19 cellular contexts compared by ENCODE assay signal in genomic region chr11:89863906-89864704, GRCh38. TPM values are rescaled to one million over a fixed set of nuclear protein-coding genes. Genes with fewer than 3 reads are reported as not detected.
DNase-seq lines count a peak whose midpoint lies in the region; ATAC-seq, FAIRE-seq and TF ChIP-seq lines count a peak whose summit lies in the region.
"Not testable (repeated sequence)": the region's sequence is repeated elsewhere in the genome, so short reads cannot be mapped to it uniquely, and the experiment has no call there.
"Had no signal": no experiment of that assay in that cellular context is flagged by ENCODE, and none has a peak within 500 bp of the region (broad histone marks: within the 10 kb centered on the region; RNA-seq: fewer than 3 reads in every experiment).

No MANE protein-coding gene starts in this region.

- not testable (repeated sequence) for H3K27me3 Mint-ChIP-seq in activated naive CD8-positive, alpha-beta T cell

- DNase-seq in choroid plexus epithelial cell (ENCODE audit: low read depth), result not testable (repeated sequence)
- DNase-seq in fibroblast of pulmonary artery (ENCODE audit: low read depth), result peak; percentile 0
- peak; percentile 1 for DNase-seq in iris pigment epithelial cell (ENCODE audit: low read depth)
- peak in 5 of 6 donors; percentile 4 to 79 (median 17) for DNase-seq in pancreas
- DNase-seq in spleen, result peak; percentile 72
- DNase-seq in ureter (ENCODE audit: low spot score), result peak; percentile 32

- H3K27me3 ChIP-seq in HUES64 (ENCODE audit: insufficient read depth, low read length); pancreas; spleen (replicated peaks in 1 of 7): not testable (repeated sequence)

- H3K9me3 ChIP-seq in HUES64 (ENCODE audit: insufficient read depth, low read depth, low read length); pancreas; spleen: not testable (repeated sequence)

- not testable (repeated sequence) for H3K4me1 Mint-ChIP-seq in activated naive CD8-positive, alpha-beta T cell (ENCODE audit: low read depth)

- H3K27ac Mint-ChIP-seq in activated naive CD8-positive, alpha-beta T cell, result not testable (repeated sequence)

- H3K4me1 ChIP-seq in HUES64 (ENCODE audit: insufficient read depth, low read length); pancreas; spleen: not testable (repeated sequence)

- not testable (repeated sequence) for TF ChIP-seq CTCF in choroid plexus epithelial cell (conservative IDR thresholded peaks at IDR 0.05; ENCODE audit: low read depth, low read length); fibroblast of pulmonary artery (IDR thresholded peaks at IDR 0.05; ENCODE audit: low read length, missing control alignments); pancreas (IDR thresholded peaks at IDR 0.05); spleen (IDR thresholded peaks at IDR 0.05 in 8 of 11, conservative IDR thresholded peaks at IDR 0.05 in 3 of 11)

- FAIRE-seq in pancreas (lab: Jason Lieb, UNC), result not testable (repeated sequence)

- H3K4me3 Mint-ChIP-seq in activated naive CD8-positive, alpha-beta T cell, result peak overlapping the region; percentile 13

- 70% methylated on average over 37 of the region's 66 CpGs for WGBS in HUES64
- 3 to 5% methylated on average over 11 to 40 of the region's 66 CpGs for WGBS in pancreas, 2 donors
- 4 to 22% (median 8%) methylated on average over 8 to 40 of the region's 66 CpGs for WGBS in spleen, 5 donors

- H3K4me3 ChIP-seq in HUES64 (ENCODE audit: low read length), result 0 out of 2 replicates have a peak overlapping the region, but pooled peaks have one; percentile 19
- H3K4me3 ChIP-seq in choroid plexus epithelial cell (ENCODE audit: low read depth, low read length), result peak overlapping the region; percentile 17
- not testable (repeated sequence) for H3K4me3 ChIP-seq in fibroblast of pulmonary artery (replicated peaks; ENCODE audit: low read depth, low read length)
- peak overlapping the region in 1 of 4 donors; percentile 25 for H3K4me3 ChIP-seq in pancreas
- H3K4me3 ChIP-seq in spleen, result peak overlapping the region in 3 of 8 donors; percentile 13 to 37 (median 21)

- H3K36me3 ChIP-seq in HUES64 (ENCODE audit: insufficient read depth, low read length); pancreas; spleen: not testable (repeated sequence)

- intact Hi-C loops in pancreas (cut with DNase I); spleen (cut with DNase I; ENCODE audit: low total_unique reads): not testable (repeated sequence)

- not testable (repeated sequence) for H3K36me3 Mint-ChIP-seq in activated naive CD8-positive, alpha-beta T cell

- not testable (repeated sequence) for TF ChIP-seq POLR2A in spleen (IDR thresholded peaks at IDR 0.05)

- ATAC-seq in pancreas, result not testable (repeated sequence)

- H3K9ac ChIP-seq in HUES64 (ENCODE audit: low read depth, low read length), result not testable (repeated sequence)

- H3K9me3 Mint-ChIP-seq in activated naive CD8-positive, alpha-beta T cell (ENCODE audit: low read depth), result not testable (repeated sequence)

- H3K27ac ChIP-seq in HUES64 (ENCODE audit: low read depth, low read length); pancreas; spleen: not testable (repeated sequence)

RNA-seq across cellular contexts. Expression of gene TRIM64B, which starts 14.2 kb away (rescaled TPM):
- not detected for polyA plus RNA-seq in HUES64 (2013, experiment 1 of 2)
- not detected for polyA plus RNA-seq in HUES64 (2013, experiment 2 of 2)
- total RNA-seq in pancreas, result not detected
- polyA plus RNA-seq in pancreas, result not detected
- not detected for total RNA-seq in spleen
- polyA plus RNA-seq in spleen, result not detected
- not detected for total RNA-seq in ureter
- total RNA-seq: activated B cell treated with CpG ODN at 0.5 μM for 24 hours; adrenal gland; CD4-positive, CD25-positive, alpha-beta regulatory T cell; gastroesophageal sphincter; H4; omental fat pad; PC-9; skeletal muscle tissue had no signal
- polyA plus RNA-seq: adrenal gland; CD4-positive, CD25-positive, alpha-beta regulatory T cell; esophagus; IgD-negative memory B cell had no signal

RNA-seq across cellular contexts. Expression of gene TRIM49, which starts 55.7 kb away (rescaled TPM):
- not detected for polyA plus RNA-seq in HUES64 (2013, experiment 1 of 2)
- polyA plus RNA-seq in HUES64 (2013, experiment 2 of 2), result not detected
- total RNA-seq in pancreas, result not detected
- polyA plus RNA-seq in pancreas, result not detected
- total RNA-seq in spleen, result not detected
- not detected for polyA plus RNA-seq in spleen
- not detected for total RNA-seq in ureter
- total RNA-seq: activated B cell treated with CpG ODN at 0.5 μM for 24 hours; adrenal gland; CD4-positive, CD25-positive, alpha-beta regulatory T cell; gastroesophageal sphincter; H4; natural killer cell; omental fat pad; PC-9; skeletal muscle tissue had no signal
- polyA plus RNA-seq: adrenal gland; CD4-positive, CD25-positive, alpha-beta regulatory T cell; esophagus; IgD-negative memory B cell had no signal

RNA-seq across cellular contexts. Expression of gene TRIM49D1, which starts 57.9 kb away (rescaled TPM):
- not detected for polyA plus RNA-seq in HUES64 (2013, experiment 1 of 2)
- not detected for polyA plus RNA-seq in HUES64 (2013, experiment 2 of 2)
- total RNA-seq in pancreas, result not detected
- polyA plus RNA-seq in pancreas, result not detected
- total RNA-seq in spleen, result not detected
- polyA plus RNA-seq in spleen, result not detected
- not detected for total RNA-seq in ureter
- total RNA-seq: activated B cell treated with CpG ODN at 0.5 μM for 24 hours; adrenal gland; CD4-positive, CD25-positive, alpha-beta regulatory T cell; gastroesophageal sphincter; H4; omental fat pad; PC-9; skeletal muscle tissue had no signal
- polyA plus RNA-seq: adrenal gland; CD4-positive, CD25-positive, alpha-beta regulatory T cell; esophagus; IgD-negative memory B cell had no signal

RNA-seq across cellular contexts. Expression of gene TRIM49D2, which starts 59.8 kb away (rescaled TPM):
- not detected for polyA plus RNA-seq in HUES64 (2013, experiment 1 of 2)
- polyA plus RNA-seq in HUES64 (2013, experiment 2 of 2), result not detected
- not detected for total RNA-seq in pancreas
- not detected for polyA plus RNA-seq in pancreas
- total RNA-seq in spleen, result not detected
- not detected for polyA plus RNA-seq in spleen
- not detected for total RNA-seq in ureter
- total RNA-seq: activated B cell treated with CpG ODN at 0.5 μM for 24 hours; adrenal gland; CD4-positive, CD25-positive, alpha-beta regulatory T cell; gastroesophageal sphincter; H4; omental fat pad; PC-9; skeletal muscle tissue had no signal
- polyA plus RNA-seq: adrenal gland; CD4-positive, CD25-positive, alpha-beta regulatory T cell; esophagus; IgD-negative memory B cell had no signal
